1 cellular context compared by ENCODE assay signal in the genomic region with DNA sequence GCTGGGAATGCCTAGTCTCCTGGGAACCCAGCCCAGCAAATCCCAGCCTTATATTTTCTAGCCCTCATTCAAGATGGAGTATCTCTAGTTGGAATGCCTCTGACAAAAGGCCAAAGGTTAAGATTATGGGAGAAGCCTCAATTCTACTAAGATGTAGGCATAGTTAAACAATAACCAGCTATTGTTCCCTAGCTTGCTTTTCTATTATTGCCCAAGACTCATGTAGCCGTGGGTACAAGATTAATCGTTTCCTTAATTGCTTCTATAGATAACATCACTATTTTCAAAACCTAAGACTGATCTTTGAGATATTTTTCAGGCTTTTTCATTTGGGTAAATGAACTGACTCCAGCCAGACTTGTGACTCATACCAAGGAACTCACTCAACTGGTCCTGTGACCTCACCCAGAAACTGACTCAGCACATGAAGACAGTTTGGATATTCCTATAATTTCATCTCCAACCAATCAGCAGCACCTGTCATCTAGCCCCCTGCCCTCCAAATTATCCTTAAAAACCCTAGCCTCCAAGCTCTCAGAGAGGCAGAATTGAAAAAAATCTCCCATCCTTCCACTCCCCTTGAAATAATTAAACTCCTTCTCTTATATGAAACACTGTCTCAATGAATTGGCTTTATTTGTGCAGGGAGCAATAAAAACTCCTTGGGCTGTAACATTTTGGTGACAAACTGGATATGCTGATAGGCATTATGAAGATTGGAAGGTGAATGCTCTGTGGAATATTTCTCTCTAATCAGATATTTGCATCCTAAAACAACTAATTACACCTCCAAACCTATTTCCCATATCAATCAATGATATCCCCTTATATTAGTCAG.
TF ChIP-seq lines count a peak whose summit lies in the region.

No MANE protein-coding gene starts in this region.

TF ChIP-seq in SK-N-SH, 30 proteins besides CTCF, POLR2A, EP300 and RAD21 (continued from another document):
- TF ChIP-seq ZBTB33 (IDR thresholded peaks at IDR 0.05; ENCODE audit: borderline replicate concordance, low read depth) (peak; percentile 61; the same call in 1 of the 2 replicates), YY1 (IDR thresholded peaks at IDR 0.05; ENCODE audit: low read depth) (peak; percentile 85; the same call in 1 of the 2 replicates), FOXJ3 (CRISPR knock-in tag; IDR thresholded peaks at IDR 0.05) (no peak), FOSL2 (IDR thresholded peaks at IDR 0.05; ENCODE audit: borderline replicate concordance, low read depth) (peak; percentile 97), POLR2AphosphoS5 (IDR thresholded peaks at IDR 0.05; ENCODE audit: low read depth, low read length) (peak; percentile 70; the same call in 1 of the 2 replicates), RFX5 (IDR thresholded peaks at IDR 0.05; ENCODE audit: low read length) (no peak), REST (IDR thresholded peaks at IDR 0.05; ENCODE audit: low read depth, low read length) (no peak), MEF2A (IDR thresholded peaks at IDR 0.05; ENCODE audit: borderline replicate concordance, low read depth) (peak; percentile 94), GABPA (IDR thresholded peaks at IDR 0.05; ENCODE audit: low read depth) (no peak), EZH2phosphoT487 (IDR thresholded peaks at IDR 0.05; ENCODE audit: borderline replicate concordance, low read depth) (no peak), RCOR1 (IDR thresholded peaks at IDR 0.05; ENCODE audit: low read length) (no peak), JUND (IDR thresholded peaks at IDR 0.05) (peak; percentile 99), SIN3A (IDR thresholded peaks at IDR 0.05; ENCODE audit: borderline replicate concordance, low read depth, low read length) (no peak), MXI1 (IDR thresholded peaks at IDR 0.05; ENCODE audit: low read depth, low read length) (no peak), TEAD4 (IDR thresholded peaks at IDR 0.05; ENCODE audit: borderline replicate concordance, insufficient read depth) (peak; percentile 98), NFIC (IDR thresholded peaks at IDR 0.05; ENCODE audit: borderline replicate concordance) (peak; percentile 97), SMC3 (IDR thresholded peaks at IDR 0.05; ENCODE audit: low read depth, low read length) (no peak), FOXM1 (IDR thresholded peaks at IDR 0.05; ENCODE audit: low read depth) (peak; percentile 96), GATA2 (CRISPR knock-in tag; IDR thresholded peaks at IDR 0.05) (no peak)
- TF ChIP-seq, protein P1, sequence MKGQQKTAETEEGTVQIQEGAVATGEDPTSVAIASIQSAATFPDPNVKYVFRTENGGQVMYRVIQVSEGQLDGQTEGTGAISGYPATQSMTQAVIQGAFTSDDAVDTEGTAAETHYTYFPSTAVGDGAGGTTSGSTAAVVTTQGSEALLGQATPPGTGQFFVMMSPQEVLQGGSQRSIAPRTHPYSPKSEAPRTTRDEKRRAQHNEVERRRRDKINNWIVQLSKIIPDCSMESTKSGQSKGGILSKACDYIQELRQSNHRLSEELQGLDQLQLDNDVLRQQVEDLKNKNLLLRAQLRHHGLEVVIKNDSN (IDR thresholded peaks at IDR 0.05; ENCODE audit: borderline replicate concordance, low read depth) = peak; percentile 18; the same call in 1 of the 2 replicates
